1 cellular context compared by ENCODE assay signal in the genomic region with DNA sequence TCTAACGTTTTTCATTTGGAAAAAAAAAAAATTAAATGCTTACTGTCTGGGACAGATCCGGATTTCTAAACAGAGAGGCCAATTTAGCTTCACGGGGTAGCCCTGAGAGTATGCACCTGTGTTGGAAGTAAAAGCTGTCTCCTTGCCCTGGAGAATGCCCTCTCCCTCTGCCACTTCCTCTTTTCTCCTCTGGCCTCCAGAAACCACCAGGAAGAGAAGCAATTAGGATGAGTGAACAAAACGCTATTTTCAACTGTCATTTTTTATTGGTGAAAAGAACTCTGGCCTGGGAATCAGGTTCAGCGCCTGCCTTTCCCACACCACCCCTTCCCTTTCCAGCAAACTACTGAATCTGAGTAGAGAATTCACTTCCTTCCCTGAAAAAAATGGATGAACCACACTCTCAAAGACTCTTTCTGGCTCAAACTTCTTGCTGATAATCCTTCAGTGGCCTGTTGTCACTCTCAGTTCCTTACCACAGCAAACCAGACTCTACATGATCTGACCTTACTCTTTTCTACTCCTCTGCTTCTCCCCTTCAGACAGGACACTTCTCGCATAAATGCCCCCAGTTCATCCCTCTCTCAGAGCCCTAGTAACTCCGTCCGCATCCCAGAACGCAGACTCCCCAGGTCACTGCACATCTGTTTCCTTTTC.
TF ChIP-seq lines count a peak whose summit lies in the region.

No MANE protein-coding gene starts in this region.

TF ChIP-seq in GM23338, 12 proteins besides CTCF, POLR2A, EP300 and RAD21:
- TF ChIP-seq, protein P1, sequence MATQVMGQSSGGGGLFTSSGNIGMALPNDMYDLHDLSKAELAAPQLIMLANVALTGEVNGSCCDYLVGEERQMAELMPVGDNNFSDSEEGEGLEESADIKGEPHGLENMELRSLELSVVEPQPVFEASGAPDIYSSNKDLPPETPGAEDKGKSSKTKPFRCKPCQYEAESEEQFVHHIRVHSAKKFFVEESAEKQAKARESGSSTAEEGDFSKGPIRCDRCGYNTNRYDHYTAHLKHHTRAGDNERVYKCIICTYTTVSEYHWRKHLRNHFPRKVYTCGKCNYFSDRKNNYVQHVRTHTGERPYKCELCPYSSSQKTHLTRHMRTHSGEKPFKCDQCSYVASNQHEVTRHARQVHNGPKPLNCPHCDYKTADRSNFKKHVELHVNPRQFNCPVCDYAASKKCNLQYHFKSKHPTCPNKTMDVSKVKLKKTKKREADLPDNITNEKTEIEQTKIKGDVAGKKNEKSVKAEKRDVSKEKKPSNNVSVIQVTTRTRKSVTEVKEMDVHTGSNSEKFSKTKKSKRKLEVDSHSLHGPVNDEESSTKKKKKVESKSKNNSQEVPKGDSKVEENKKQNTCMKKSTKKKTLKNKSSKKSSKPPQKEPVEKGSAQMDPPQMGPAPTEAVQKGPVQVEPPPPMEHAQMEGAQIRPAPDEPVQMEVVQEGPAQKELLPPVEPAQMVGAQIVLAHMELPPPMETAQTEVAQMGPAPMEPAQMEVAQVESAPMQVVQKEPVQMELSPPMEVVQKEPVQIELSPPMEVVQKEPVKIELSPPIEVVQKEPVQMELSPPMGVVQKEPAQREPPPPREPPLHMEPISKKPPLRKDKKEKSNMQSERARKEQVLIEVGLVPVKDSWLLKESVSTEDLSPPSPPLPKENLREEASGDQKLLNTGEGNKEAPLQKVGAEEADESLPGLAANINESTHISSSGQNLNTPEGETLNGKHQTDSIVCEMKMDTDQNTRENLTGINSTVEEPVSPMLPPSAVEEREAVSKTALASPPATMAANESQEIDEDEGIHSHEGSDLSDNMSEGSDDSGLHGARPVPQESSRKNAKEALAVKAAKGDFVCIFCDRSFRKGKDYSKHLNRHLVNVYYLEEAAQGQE (IDR thresholded peaks at IDR 0.05; ENCODE audit: unreplicated experiment): no peak
